In the genomic region with DNA sequence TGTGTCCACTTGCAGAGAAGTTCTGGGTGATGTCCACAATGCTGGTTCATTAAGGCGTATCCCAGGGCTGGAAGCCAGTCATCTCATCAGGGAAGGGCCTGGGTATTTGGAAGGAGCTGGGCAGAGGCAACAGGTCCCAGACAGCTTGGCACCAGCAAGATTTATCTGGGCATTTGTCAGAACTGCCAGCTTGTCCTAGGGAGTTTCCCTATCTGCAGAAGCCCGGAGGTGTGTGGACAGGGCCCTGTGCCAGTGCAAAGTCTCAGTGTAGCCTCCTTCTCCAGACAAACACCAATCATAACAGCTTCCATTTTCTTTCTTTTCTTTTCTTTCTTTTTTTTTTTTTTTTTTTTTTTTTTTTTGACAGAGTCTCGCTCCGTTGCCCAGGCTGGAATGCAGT, we compare ENCODE assay signal across 20 cellular contexts.
DNase-seq lines count a peak whose midpoint lies in the region; ATAC-seq, FAIRE-seq and TF ChIP-seq lines count a peak whose summit lies in the region.
"Had no signal": no experiment of that assay in that cellular context is flagged by ENCODE, and none has a peak within 500 bp of the region (broad histone marks: within the 10 kb centered on the region; RNA-seq: fewer than 3 reads in every experiment).

No MANE protein-coding gene starts in this region.

- ATAC-seq in gastroesophageal sphincter (peak; percentile 62), pancreas (peak; percentile 38 to 80 (median 67))
- no peak for ATAC-seq in CD8-positive, alpha-beta T cell

- in situ Hi-C loops in Caki2 (cut with HindIII; ENCODE audit: low pct_unique_long_range_greater_than_20kb, low sequenced_read_pairs) = no loop called here

- intact Hi-C loops in pancreas (cut with DNase I) = no loop called here
- intact Hi-C loops in CD8-positive, alpha-beta T cell (cut with DNase I, micrococcal nuclease) = no loop called here

- FAIRE-seq in pancreas (lab: Jason Lieb, UNC) = no peak
- FAIRE-seq: GM12891, GM18507 had no signal

- peaks cover 31% of the 10 kb centered on the region for H3K27me3 Mint-ChIP-seq in chondrocyte (ENCODE audit: low read depth)
- H3K27me3 Mint-ChIP-seq in CD8-positive, alpha-beta T cell (ENCODE audit: low read depth) = peaks cover 14% of the 10 kb centered on the region

- H3K4me3 ChIP-seq in gastroesophageal sphincter (no peak overlapping the region), pancreas (no peak overlapping the region)
- H3K4me3 ChIP-seq in CD8-positive, alpha-beta T cell (ENCODE audit: low read depth, low read length) = no peak overlapping the region
- H3K4me3 ChIP-seq: HAP-1 had no signal

- H3K9me3 ChIP-seq in gastroesophageal sphincter (no peaks in the 10 kb centered on the region), pancreas (no peaks in the 10 kb centered on the region)
- H3K9me3 ChIP-seq in CD8-positive, alpha-beta T cell (ENCODE audit: low read length) = no peaks in the 10 kb centered on the region
- H3K9me3 ChIP-seq: BE2C, HAP-1 had no signal

- H3K4me1 ChIP-seq in gastroesophageal sphincter (peaks cover 0 to 16% (median 0%) of the 10 kb centered on the region in 3 donors), pancreas (no peaks in the 10 kb centered on the region)
- H3K4me1 ChIP-seq in CD8-positive, alpha-beta T cell (ENCODE audit: insufficient read depth, low read length) = no peaks in the 10 kb centered on the region
- H3K4me1 ChIP-seq: BE2C, HAP-1 had no signal

- H3K9me3 Mint-ChIP-seq in chondrocyte (ENCODE audit: low read depth) = no peaks in the 10 kb centered on the region
- H3K9me3 Mint-ChIP-seq in CD8-positive, alpha-beta T cell = no peaks in the 10 kb centered on the region

- CTCF ChIA-PET in CD8-positive, alpha-beta T cell (lab: Charles Lee) = no interaction called here

- POLR2A ChIA-PET in CD8-positive, alpha-beta T cell (lab: Charles Lee) = no interaction called here

- H3K4me3 Mint-ChIP-seq in chondrocyte (ENCODE audit: unreplicated experiment) = no peak overlapping the region
- no peak overlapping the region for H3K4me3 Mint-ChIP-seq in CD8-positive, alpha-beta T cell
- H3K4me3 Mint-ChIP-seq: CD8-positive, alpha-beta memory T cell had no signal

- no peak for TF ChIP-seq POLR2A in gastroesophageal sphincter (IDR thresholded peaks at IDR 0.05)

- no peak for TF ChIP-seq EP300 in gastroesophageal sphincter (IDR thresholded peaks at IDR 0.05)

- no peak overlapping the region for H3K27ac Mint-ChIP-seq in chondrocyte (ENCODE audit: unreplicated experiment)
- no peak overlapping the region for H3K27ac Mint-ChIP-seq in CD8-positive, alpha-beta T cell
- H3K27ac Mint-ChIP-seq: CD8-positive, alpha-beta memory T cell had no signal

- peaks cover 6% of the 10 kb centered on the region for H3K27me3 ChIP-seq in gastroesophageal sphincter
- H3K27me3 ChIP-seq in pancreas = no peaks in the 10 kb centered on the region
- H3K27me3 ChIP-seq in CD8-positive, alpha-beta T cell (ENCODE audit: insufficient read depth, low read length) = no peaks in the 10 kb centered on the region
- H3K27me3 ChIP-seq: BE2C had no signal

- peak; percentile 70 for DNase-seq in Caki2 (ENCODE audit: low read depth)
- peak; percentile 73 for DNase-seq in M059J (ENCODE audit: low read depth)
- DNase-seq in pancreas = peak in 2 of 6 donors; percentile 18 to 20
- DNase-seq in chondrocyte (ENCODE audit: low spot score) = no peak
- no peak for DNase-seq in CD8-positive, alpha-beta T cell
- no peak for DNase-seq in GF-D8 (lab: John Stamatoyannopoulos, UW)
- DNase-seq: BE2C; CD8-positive, alpha-beta memory T cell; DND-41; GDM1; Karpas-422; NCI-H1417 treated with DMSO at 0.1 percent for 48 hours; NCI-H1930; NCI-H446 treated with DMSO at 0.1 percent for 48 hours; NK-92 treated with Interleukin-12 subunit alpha and Interleukin-12 subunit beta, amount 100 ng/mL, for 24 hours; OCI-M1 had no signal

- H3K4me1 Mint-ChIP-seq in chondrocyte (ENCODE audit: low read depth) = peaks cover 11% of the 10 kb centered on the region
- H3K4me1 Mint-ChIP-seq in CD8-positive, alpha-beta T cell (ENCODE audit: low read depth) = no peaks in the 10 kb centered on the region
- H3K4me1 Mint-ChIP-seq: CD8-positive, alpha-beta memory T cell had no signal

- H3K27ac ChIP-seq in gastroesophageal sphincter (peak overlapping the region in 1 of 4 donors; percentile 2), pancreas (no peak overlapping the region)
- no peak overlapping the region for H3K27ac ChIP-seq in CD8-positive, alpha-beta T cell (ENCODE audit: low read depth, low read length)

- H3K36me3 ChIP-seq in gastroesophageal sphincter (no peaks in the 10 kb centered on the region), pancreas (no peaks in the 10 kb centered on the region)
- no peaks in the 10 kb centered on the region for H3K36me3 ChIP-seq in CD8-positive, alpha-beta T cell (ENCODE audit: insufficient read depth, low read length)
- H3K36me3 ChIP-seq: BE2C, HAP-1 had no signal

- H3K36me3 Mint-ChIP-seq in chondrocyte (ENCODE audit: low read depth) = no peaks in the 10 kb centered on the region
- no peaks in the 10 kb centered on the region for H3K36me3 Mint-ChIP-seq in CD8-positive, alpha-beta T cell
- H3K36me3 Mint-ChIP-seq: CD8-positive, alpha-beta memory T cell had no signal

- 0 to 47% methylated on average over 1 to 2 of the region's 4 CpGs for WGBS in gastroesophageal sphincter (ENCODE audit: low coverage in 1 of 2), 2 donors
- WGBS in pancreas, 2 donors = 53 to 60% methylated on average over 4 of the region's 4 CpGs

- TF ChIP-seq CTCF in gastroesophageal sphincter (IDR thresholded peaks at IDR 0.05) (no peak), pancreas (IDR thresholded peaks at IDR 0.05) (no peak), chondrocyte (IDR thresholded peaks at IDR 0.05) (no peak)
- TF ChIP-seq CTCF in CD8-positive, alpha-beta T cell (IDR thresholded peaks at IDR 0.05) = no peak

Comparison
In these comparisons a context has a peak if more than half of its experiments do, and no peak if none do; other contexts are left out.
1. DNase-seq: peak in Caki2 (single experiment) and M059J (single experiment); none in chondrocyte (single experiment), CD8-positive, alpha-beta T cell (0 of 7) and GF-D8 (single experiment).